8 cellular contexts compared by ENCODE assay signal in the genomic region with DNA sequence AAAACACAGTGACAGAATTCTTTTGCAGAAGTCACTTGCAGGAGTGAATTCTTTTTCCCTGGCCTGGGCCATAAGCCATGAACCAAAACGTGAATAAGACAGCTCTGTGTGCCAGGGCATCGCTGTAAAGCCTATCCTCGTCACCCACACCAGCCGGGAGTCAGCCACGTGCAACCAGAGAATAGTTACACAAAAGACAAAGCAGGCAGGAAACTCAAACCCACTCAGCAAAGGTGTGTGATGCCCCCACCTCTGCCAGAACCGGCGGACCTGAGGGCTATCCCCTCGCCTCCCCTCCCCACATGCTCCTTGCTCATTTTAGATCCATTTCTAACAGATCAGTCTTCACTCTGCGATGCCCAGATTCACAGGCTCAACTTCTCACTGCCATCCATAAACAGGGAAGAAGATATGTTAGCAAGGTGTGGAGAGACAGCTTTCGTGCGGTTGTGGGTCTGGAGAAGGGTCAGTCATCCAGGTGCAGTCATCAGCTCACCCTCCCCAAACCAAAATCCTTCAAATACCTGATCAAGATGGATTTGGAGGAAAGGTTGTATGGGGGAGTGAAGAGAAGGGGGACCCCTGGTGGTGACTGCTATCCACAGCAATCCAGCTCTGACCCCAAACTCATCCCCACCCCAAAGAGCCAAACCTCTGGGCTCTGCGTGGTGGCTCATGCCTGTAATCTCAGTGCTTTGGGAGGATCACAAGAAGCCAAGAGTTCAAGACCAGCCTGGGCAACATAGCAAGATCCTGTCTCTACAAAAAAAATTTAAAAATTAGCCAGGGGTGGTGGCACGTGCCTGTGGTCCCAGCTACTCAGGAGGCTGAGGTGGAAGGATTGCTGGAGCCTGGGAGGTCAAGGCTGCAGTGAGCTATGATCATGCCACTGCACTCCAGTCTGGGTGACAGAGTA.
A peak's percentile ranks its signal among the peaks of the same experiment; 100 is the strongest.
DNase-seq lines count a peak whose midpoint lies in the region; ATAC-seq, FAIRE-seq and TF ChIP-seq lines count a peak whose summit lies in the region.

No MANE protein-coding gene starts in this region.

- H3K4me3 ChIP-seq in A549 (no peak overlapping the region), vagina (no peak overlapping the region)

- H3K27me3 Mint-ChIP-seq in memory B cell = peaks cover 5% of the 10 kb centered on the region

- no peaks in the 10 kb centered on the region for H3K4me1 ChIP-seq in A549
- H3K4me1 ChIP-seq in vagina = peaks cover 19% of the 10 kb centered on the region

- H3K4me2 ChIP-seq in A549 = no peak overlapping the region

- FAIRE-seq in A549 (lab: Jason Lieb, UNC) (no peak), HTR-8/SVneo (lab: Jason Lieb, UNC) (no peak)

- no peaks in the 10 kb centered on the region for H3K36me3 ChIP-seq in vagina

- H3K27ac ChIP-seq in A549 = no peak overlapping the region
- H3K27ac ChIP-seq in vagina = no peak overlapping the region

- WGBS in A549 (ENCODE audit: missing lambda C conversion rate) = 15% methylated on average over 13 of the region's 13 CpGs

- no peak overlapping the region for H3K27ac Mint-ChIP-seq in memory B cell

- TF ChIP-seq EP300 in A549 (IDR thresholded peaks at IDR 0.05) = no peak

- H3K9me3 Mint-ChIP-seq in memory B cell = peaks cover 2% of the 10 kb centered on the region

- peak; percentile 61 for TF ChIP-seq CTCF in A549 (IDR thresholded peaks at IDR 0.05)
- peak; percentile 89 for TF ChIP-seq CTCF in GM12872 (IDR thresholded peaks at IDR 0.05; ENCODE audit: insufficient read depth, low read depth, low read length)
- peak; percentile 39 to 75 (median 73) for TF ChIP-seq CTCF in vagina (IDR thresholded peaks at IDR 0.05)

- no peaks in the 10 kb centered on the region for H3K27me3 ChIP-seq in vagina

- TF ChIP-seq RAD21 in A549 (conservative IDR thresholded peaks at IDR 0.05 in 1 of 2, IDR thresholded peaks at IDR 0.05 in 1 of 2) = peak; percentile 53 to 54

- CTCF ChIA-PET in A549 (lab: Yijun Ruan, JAX) = interaction anchor here (0.7 to 2.9 kb wide), 33 partner anchors 8 to 391 kb away, joined by 3 to 20 read pairs (median 4); no protein-coding TSS in a partner anchor

- H3K4me3 Mint-ChIP-seq in memory B cell = no peak overlapping the region

- POLR2A ChIA-PET in A549 (lab: Yijun Ruan, JAX) = no interaction called here

- TF ChIP-seq POLR2A in A549 (IDR thresholded peaks at IDR 0.05; ENCODE audit: low read length) (no peak), vagina (IDR thresholded peaks at IDR 0.05) (no peak)

- DNase-seq in A549 (ENCODE audit: low read depth in 1 of 2, low spot score in 1 of 2) (peak; percentile 35 to 69), HTR-8/SVneo (ENCODE audit: insufficient read length, low spot score) (peak; percentile 31), T follicular helper cell (ENCODE audit: low read depth) (peak; percentile 12), cerebellar cortex (ENCODE audit: low spot score) (peak; percentile 42), memory B cell (ENCODE audit: low spot score in 2 of 2) (peak in 1 of 2 donors; percentile 25), vagina (ENCODE audit: extremely low spot score in 2 of 2) (peak; percentile 47 to 58), DMS153 (lab: John Stamatoyannopoulos, UW) (no peak)

- H3K36me3 Mint-ChIP-seq in memory B cell = no peaks in the 10 kb centered on the region

- intact Hi-C loops in vagina (cut with DNase I) = no loop called here

- no peaks in the 10 kb centered on the region for H3K9me3 ChIP-seq in A549
- no peaks in the 10 kb centered on the region for H3K9me3 ChIP-seq in vagina

- peak; percentile 71 to 92; a peak in 5 of 6 replicates for ATAC-seq in A549
- ATAC-seq in memory B cell (ENCODE audit: low read depth) = peak; percentile 42

- no peaks in the 10 kb centered on the region for H3K4me1 Mint-ChIP-seq in memory B cell

TF ChIP-seq in A549, 52 proteins besides CTCF, POLR2A, EP300 and RAD21:
- peak; percentile 58 for TF ChIP-seq SMC3 (IDR thresholded peaks at IDR 0.05)
- no peak for TF ChIP-seq ZC3H11A (IDR thresholded peaks at IDR 0.05)
- no peak for TF ChIP-seq BHLHE40 (IDR thresholded peaks at IDR 0.05; ENCODE audit: low read depth, low read length)
TF ChIP-seq in A549: peak in this region for 1.
